In the genomic region with DNA sequence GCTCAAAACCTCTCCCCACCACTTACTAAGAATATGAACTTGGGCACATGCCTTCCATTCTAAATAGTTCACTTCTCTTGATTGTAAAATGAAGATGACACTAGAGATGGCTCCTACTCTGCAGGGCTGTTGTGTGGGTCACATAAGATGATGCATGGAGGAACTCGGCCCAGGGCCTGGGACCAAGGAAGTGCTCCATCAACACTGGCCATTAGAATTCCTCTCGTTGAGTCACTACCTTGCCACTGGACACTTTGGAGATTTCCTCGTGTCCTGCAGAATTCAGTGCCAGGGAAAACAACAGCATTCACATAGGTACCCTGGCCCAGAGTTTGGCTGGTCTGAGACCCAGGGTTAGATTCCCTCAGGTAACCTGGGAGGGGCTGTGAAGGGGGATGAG, we compare ENCODE assay signal across 21 cellular contexts. TPM values are rescaled to one million over a fixed set of nuclear protein-coding genes. Genes with fewer than 3 reads are reported as not detected.
"Had no signal": no experiment of that assay in that cellular context is flagged by ENCODE, and none has a peak within 500 bp of the region (broad histone marks: within the 10 kb centered on the region; RNA-seq: fewer than 3 reads in every experiment).

No MANE protein-coding gene starts in this region.

- H3K27me3 ChIP-seq: right atrium auricular region, vagina had no signal

- H3K9me3 ChIP-seq: esophagus squamous epithelium, lower lobe of right lung, right atrium auricular region, tibial nerve, vagina had no signal

- ATAC-seq: activated CD8-positive, alpha-beta T cell treated with anti-CD3 and anti-CD28 coated beads, Interleukin-2, amount 10 ng/mL, durations not matched to agents 7 days and 5 days had no signal

- H3K4me1 ChIP-seq: esophagus squamous epithelium, right atrium auricular region, tibial nerve, vagina had no signal

- H3K27ac ChIP-seq: esophagus squamous epithelium, lower lobe of right lung, right atrium auricular region, tibial nerve, vagina had no signal

- H3K9me3 Mint-ChIP-seq: activated naive CD4-positive, alpha-beta T cell treated with anti-CD3 and anti-CD28 coated beads for 36 hours; activated T-cell treated with anti-CD3 and anti-CD28 coated beads, Interleukin-2, amount 50 U/mL, for 24 hours; central memory CD8-positive, alpha-beta T cell; mesothelial cell of epicardium had no signal

- H3K4me3 ChIP-seq: esophagus squamous epithelium, lower lobe of right lung, right atrium auricular region, tibial nerve, vagina had no signal

- H3K36me3 Mint-ChIP-seq: mesothelial cell of epicardium had no signal

- H3K4me3 Mint-ChIP-seq: activated CD8-positive, alpha-beta T cell treated with anti-CD3 and anti-CD28 coated beads, Interleukin-2, amount 10 ng/mL, durations not matched to agents 7 days and 5 days; activated naive CD4-positive, alpha-beta T cell treated with anti-CD3 and anti-CD28 coated beads for 36 hours; activated T-cell treated with anti-CD3 and anti-CD28 coated beads, Interleukin-2, amount 50 U/mL, for 24 hours; central memory CD8-positive, alpha-beta T cell; mesothelial cell of epicardium had no signal

- DNase-seq: activated CD4-positive, alpha-beta T cell treated with anti-CD3 and anti-CD28 coated beads for 48 hours; activated CD4-positive, CD25-positive, alpha-beta regulatory T cell; activated CD8-positive, alpha-beta T cell treated with anti-CD3 and anti-CD28 coated beads, Interleukin-2, amount 10 ng/mL, durations not matched to agents 7 days and 5 days; activated naive CD4-positive, alpha-beta T cell treated with anti-CD3 and anti-CD28 coated beads for 36 hours; activated T-cell treated with anti-CD3 and anti-CD28 coated beads, Interleukin-2, amount 50 U/mL, for 24 hours; cortex of kidney; esophagus squamous epithelium; lower lobe of right lung; occipital lobe; stimulated activated naive CD8-positive, alpha-beta T cell treated with anti-CD3 and anti-CD28 coated beads, Interleukin-15, Interleukin-2, amounts not matched to agents 100 U/mL and 50 U/mL, for 24 hours; SW 1271; T-helper 2 cell had no signal

- H3K36me3 ChIP-seq: esophagus squamous epithelium, right atrium auricular region, tibial nerve, vagina had no signal

- FAIRE-seq: TTC549 had no signal

- H3K4me1 Mint-ChIP-seq: central memory CD8-positive, alpha-beta T cell had no signal

- H3K27ac Mint-ChIP-seq: activated CD8-positive, alpha-beta T cell treated with anti-CD3 and anti-CD28 coated beads, Interleukin-2, amount 10 ng/mL, durations not matched to agents 7 days and 5 days; activated naive CD4-positive, alpha-beta T cell treated with anti-CD3 and anti-CD28 coated beads for 36 hours; activated T-cell treated with anti-CD3 and anti-CD28 coated beads, Interleukin-2, amount 50 U/mL, for 24 hours; mesothelial cell of epicardium had no signal

RNA-seq across cellular contexts. Expression of a gene that starts 18.6 kb away (rescaled TPM):
- total RNA-seq: activated CD8-positive, alpha-beta T cell treated with anti-CD3 and anti-CD28 coated beads, Interleukin-2, amount 10 ng/mL, durations not matched to agents 7 days and 5 days; activated naive CD4-positive, alpha-beta T cell treated with anti-CD3 and anti-CD28 coated beads for 36 hours; esophagus squamous epithelium; myocyte; occipital lobe; posterior vena cava; right atrium auricular region; tibial nerve; vagina had no signal
- polyA plus RNA-seq: neural cell had no signal
